16 cellular contexts compared by ENCODE assay signal in genomic region chr13:40697711-40698110, GRCh38. TPM values are rescaled to one million over a fixed set of nuclear protein-coding genes. Genes with fewer than 3 reads are reported as not detected.
DNase-seq lines count a peak whose midpoint lies in the region; ATAC-seq, FAIRE-seq and TF ChIP-seq lines count a peak whose summit lies in the region.
"Had no signal": no experiment of that assay in that cellular context is flagged by ENCODE, and none has a peak within 500 bp of the region (broad histone marks: within the 10 kb centered on the region; RNA-seq: fewer than 3 reads in every experiment).

No MANE protein-coding gene starts in this region.

- H3K27ac ChIP-seq in GM23338 (ENCODE audit: low read depth): no peak overlapping the region

- H3K4me1 Mint-ChIP-seq in GM23338: peaks cover 12% of the 10 kb centered on the region
- H3K4me1 Mint-ChIP-seq: activated naive CD8-positive, alpha-beta T cell treated with anti-CD3 and anti-CD28 coated beads for 36 hours had no signal

- no peak overlapping the region for H3K27ac Mint-ChIP-seq in GM23338
- H3K27ac Mint-ChIP-seq: activated naive CD8-positive, alpha-beta T cell treated with anti-CD3 and anti-CD28 coated beads for 36 hours had no signal

- H3K4me3 Mint-ChIP-seq in GM23338: no peak overlapping the region
- H3K4me3 Mint-ChIP-seq: activated naive CD8-positive, alpha-beta T cell treated with anti-CD3 and anti-CD28 coated beads for 36 hours had no signal

- no peak for TF ChIP-seq POLR2A in GM12891 (IDR thresholded peaks at IDR 0.05; ENCODE audit: low read depth, low read length)

- no peak for DNase-seq in GM12891 (ENCODE audit: insufficient read length, low spot score)
- no peak for DNase-seq in NCI-H510A treated with DMSO at 0.1 percent for 48 hours (lab: John Stamatoyannopoulos, UW)
- DNase-seq in GM23338 (ENCODE audit: low spot score): no peak
- no peak for DNase-seq in NCI-H187 (lab: John Stamatoyannopoulos, UW)
- no peak for DNase-seq in pons (ENCODE audit: low spot score)
- DNase-seq: activated CD8-positive, alpha-beta memory T cell treated with anti-CD3 and anti-CD28 coated beads, Interleukin-2, amount 50 U/mL, for 4 hours; activated naive CD8-positive, alpha-beta T cell treated with anti-CD3 and anti-CD28 coated beads for 36 hours; hypothalamus; IMR-90; left ventricle myocardium superior; NCI-H1417; NCI-H82; SHP77 had no signal

- H3K4me3 ChIP-seq in GM23338: no peak overlapping the region

- H3K4me1 ChIP-seq in GM23338 (ENCODE audit: insufficient read depth): peaks cover 10% of the 10 kb centered on the region

- ATAC-seq in GM19438 (IDR thresholded peaks at IDR 0.05; ENCODE audit: low read depth, unreplicated experiment) (peak; percentile 69), HG02759 (IDR thresholded peaks at IDR 0.05; ENCODE audit: unreplicated experiment) (peak; percentile 80), HG03442 (IDR thresholded peaks at IDR 0.05; ENCODE audit: unreplicated experiment) (peak; percentile 75), GM23338 (no peak)
- ATAC-seq: left ventricle myocardium superior had no signal

- no peak overlapping the region for H2AFZ ChIP-seq in GM23338

- peaks cover 2% of the 10 kb centered on the region; the same call in 1 of the 3 replicates for H3K9me3 Mint-ChIP-seq in GM23338
- H3K9me3 Mint-ChIP-seq: activated naive CD8-positive, alpha-beta T cell treated with anti-CD3 and anti-CD28 coated beads for 36 hours had no signal

- FAIRE-seq in GM12891 (lab: Jason Lieb, UNC): peak; percentile 88

- H3K27me3 ChIP-seq in GM23338 (ENCODE audit: insufficient read depth): no peaks in the 10 kb centered on the region

- no peak overlapping the region for H3K4me2 ChIP-seq in GM23338

- H4K20me1 ChIP-seq in GM23338 (replicated peaks; ENCODE audit: insufficient read depth): no peaks in the 10 kb centered on the region

- H3K27me3 Mint-ChIP-seq in GM23338 (ENCODE audit: insufficient read depth, low read depth, poor library complexity): peaks cover 2% of the 10 kb centered on the region
- H3K27me3 Mint-ChIP-seq: activated naive CD8-positive, alpha-beta T cell treated with anti-CD3 and anti-CD28 coated beads for 36 hours had no signal

- H3K36me3 Mint-ChIP-seq in GM23338 (ENCODE audit: low read depth): no peaks in the 10 kb centered on the region; the same call in 2 of the 3 replicates
- H3K36me3 Mint-ChIP-seq: activated naive CD8-positive, alpha-beta T cell treated with anti-CD3 and anti-CD28 coated beads for 36 hours had no signal

- H3F3A ChIP-seq in GM23338 (replicated peaks; ENCODE audit: low read depth): no peaks in the 10 kb centered on the region

- no peaks in the 10 kb centered on the region for H3K9me2 ChIP-seq in GM23338 (ENCODE audit: insufficient read depth)

- no peaks in the 10 kb centered on the region for H3K36me3 ChIP-seq in GM23338 (ENCODE audit: insufficient read depth)

- H3K79me2 ChIP-seq in GM23338 (replicated peaks; ENCODE audit: insufficient read depth): no peaks in the 10 kb centered on the region

- no peak for TF ChIP-seq CTCF in GM23338 (conservative IDR thresholded peaks at IDR 0.05; ENCODE audit: low read depth in 2 of 2)

TF ChIP-seq in GM12891, 5 proteins besides CTCF, POLR2A, EP300 and RAD21:
- TF ChIP-seq PAX5 (IDR thresholded peaks at IDR 0.05; ENCODE audit: insufficient read depth, low read length, severe bottlenecking) (peak; percentile 32), TAF1 (IDR thresholded peaks at IDR 0.05; ENCODE audit: low read depth, low read length) (no peak), SPI1 (IDR thresholded peaks at IDR 0.05; ENCODE audit: low read depth, low read length) (no peak), POLR2AphosphoS5 (IDR thresholded peaks at IDR 0.05; ENCODE audit: low read depth, low read length) (no peak), POU2F2 (IDR thresholded peaks at IDR 0.05; ENCODE audit: low read depth, low read length) (no peak)
TF ChIP-seq in GM12891: peak in this region for 1.

TF ChIP-seq in GM23338, 12 proteins besides CTCF, POLR2A, EP300 and RAD21:
- no peak for TF ChIP-seq STAT1 (IDR thresholded peaks at IDR 0.05; ENCODE audit: unreplicated experiment)
- TF ChIP-seq POLR2AphosphoS5 (IDR thresholded peaks at IDR 0.05; ENCODE audit: low read depth): no peak
- no peak for TF ChIP-seq ZNF114 (CRISPR knock-in tag; IDR thresholded peaks at IDR 0.05)
- no peak for TF ChIP-seq JUNB (IDR thresholded peaks at IDR 0.05; ENCODE audit: unreplicated experiment)
- no peak for TF ChIP-seq NANOG (IDR thresholded peaks at IDR 0.05; ENCODE audit: borderline replicate concordance)
- no peak for TF ChIP-seq ZNF331 (CRISPR knock-in tag; IDR thresholded peaks at IDR 0.05; ENCODE audit: low read depth)
- TF ChIP-seq CREB1 (CRISPR knock-in tag; IDR thresholded peaks at IDR 0.05; ENCODE audit: low read depth): no peak
- no peak for TF ChIP-seq ETS1 (IDR thresholded peaks at IDR 0.05)
- no peak for TF ChIP-seq EZH2 (IDR thresholded peaks at IDR 0.05; ENCODE audit: low read depth, unreplicated experiment)

RNA-seq across cellular contexts. Expression of gene FOXO1, which starts 31.3 kb away (rescaled TPM):
- 3.0 TPM for polyA plus RNA-seq in GM12891 (2012; ENCODE audit: low read depth, missing spikeins)
- total RNA-seq in GM23338 (2014; rRNA removed; shearing (Covaris generic)): 66.2 and 68.0 TPM in 2 replicates
- polyA plus RNA-seq in GM23338 (2016; fragmentation: Nextera tagmentation; extraction: Ambion mirVana): 32.1 and 32.4 TPM in 2 replicates
